In the genomic region with DNA sequence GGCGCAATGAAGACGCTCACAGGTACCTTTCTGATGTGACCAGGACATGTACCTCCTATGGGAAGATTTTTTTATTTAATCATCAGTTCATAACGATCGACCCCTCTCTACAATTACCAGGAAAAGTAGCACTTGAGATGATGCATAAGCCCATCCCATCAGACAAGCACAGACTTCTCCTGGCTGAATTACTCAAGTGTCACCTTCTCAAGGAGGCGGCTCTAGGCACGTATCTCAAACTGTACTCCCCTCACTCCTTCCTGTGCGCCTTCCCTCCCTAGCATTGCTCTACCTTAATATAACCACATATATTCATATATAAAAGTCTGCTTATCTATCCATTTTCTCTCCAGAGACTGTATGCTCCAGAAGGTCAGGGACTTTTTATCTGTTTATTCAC, we compare ENCODE assay signal across 1 cellular context.
TF ChIP-seq lines count a peak whose summit lies in the region.

No MANE protein-coding gene starts in this region.

TF ChIP-seq in IMR-90, 13 proteins besides CTCF, POLR2A, EP300 and RAD21:
- TF ChIP-seq RCOR1 (IDR thresholded peaks at IDR 0.05; ENCODE audit: insufficient replicate concordance, low read length) (no peak), MAZ (IDR thresholded peaks at IDR 0.05; ENCODE audit: borderline replicate concordance, low read depth, low read length) (no peak), NFE2L2 (IDR thresholded peaks at IDR 0.05; ENCODE audit: low read depth, low read length) (no peak), RFX5 (IDR thresholded peaks at IDR 0.05; ENCODE audit: low read depth, low read length) (no peak), FOS (IDR thresholded peaks at IDR 0.05; ENCODE audit: low read depth, low read length) (no peak), MXI1 (IDR thresholded peaks at IDR 0.05; ENCODE audit: borderline replicate concordance, low read depth, low read length) (no peak), BHLHE40 (IDR thresholded peaks at IDR 0.05; ENCODE audit: low read depth, low read length) (no peak), CHD1 (IDR thresholded peaks at IDR 0.05; ENCODE audit: low read depth, low read length) (no peak), SMC3 (IDR thresholded peaks at IDR 0.05; ENCODE audit: low read depth, low read length) (no peak), MAFK (IDR thresholded peaks at IDR 0.05; ENCODE audit: low read depth, low read length) (no peak), CEBPB (IDR thresholded peaks at IDR 0.05; ENCODE audit: low read depth, low read length) (no peak)
- TF ChIP-seq, protein P1, sequence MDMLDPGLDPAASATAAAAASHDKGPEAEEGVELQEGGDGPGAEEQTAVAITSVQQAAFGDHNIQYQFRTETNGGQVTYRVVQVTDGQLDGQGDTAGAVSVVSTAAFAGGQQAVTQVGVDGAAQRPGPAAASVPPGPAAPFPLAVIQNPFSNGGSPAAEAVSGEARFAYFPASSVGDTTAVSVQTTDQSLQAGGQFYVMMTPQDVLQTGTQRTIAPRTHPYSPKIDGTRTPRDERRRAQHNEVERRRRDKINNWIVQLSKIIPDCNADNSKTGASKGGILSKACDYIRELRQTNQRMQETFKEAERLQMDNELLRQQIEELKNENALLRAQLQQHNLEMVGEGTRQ (IDR thresholded peaks at IDR 0.05; ENCODE audit: low read depth, low read length), result no peak
- TF ChIP-seq, protein P2, sequence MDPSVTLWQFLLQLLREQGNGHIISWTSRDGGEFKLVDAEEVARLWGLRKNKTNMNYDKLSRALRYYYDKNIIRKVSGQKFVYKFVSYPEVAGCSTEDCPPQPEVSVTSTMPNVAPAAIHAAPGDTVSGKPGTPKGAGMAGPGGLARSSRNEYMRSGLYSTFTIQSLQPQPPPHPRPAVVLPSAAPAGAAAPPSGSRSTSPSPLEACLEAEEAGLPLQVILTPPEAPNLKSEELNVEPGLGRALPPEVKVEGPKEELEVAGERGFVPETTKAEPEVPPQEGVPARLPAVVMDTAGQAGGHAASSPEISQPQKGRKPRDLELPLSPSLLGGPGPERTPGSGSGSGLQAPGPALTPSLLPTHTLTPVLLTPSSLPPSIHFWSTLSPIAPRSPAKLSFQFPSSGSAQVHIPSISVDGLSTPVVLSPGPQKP (IDR thresholded peaks at IDR 0.05; ENCODE audit: borderline replicate concordance, low read depth, low read length), result no peak
